In genomic region chrX:18607966-18608365, GRCh38 we compare ENCODE assay signal across 1 cellular context.
TF ChIP-seq lines count a peak whose summit lies in the region.

No MANE protein-coding gene starts in this region.

TF ChIP-seq in SK-N-SH, 30 proteins besides CTCF, POLR2A, EP300 and RAD21 (continued from another document):
- TF ChIP-seq ZBTB33 (IDR thresholded peaks at IDR 0.05; ENCODE audit: borderline replicate concordance, low read depth) (no peak), JUND (IDR thresholded peaks at IDR 0.05) (no peak), SMC3 (IDR thresholded peaks at IDR 0.05; ENCODE audit: low read depth, low read length) (no peak), ELF1 (IDR thresholded peaks at IDR 0.05) (no peak), GABPA (IDR thresholded peaks at IDR 0.05; ENCODE audit: low read depth) (no peak), TAF1 (IDR thresholded peaks at IDR 0.05; ENCODE audit: borderline replicate concordance, low read depth, low read length) (no peak)
